Comparison of ENCODE assay signal across 14 cellular contexts in the genomic region with DNA sequence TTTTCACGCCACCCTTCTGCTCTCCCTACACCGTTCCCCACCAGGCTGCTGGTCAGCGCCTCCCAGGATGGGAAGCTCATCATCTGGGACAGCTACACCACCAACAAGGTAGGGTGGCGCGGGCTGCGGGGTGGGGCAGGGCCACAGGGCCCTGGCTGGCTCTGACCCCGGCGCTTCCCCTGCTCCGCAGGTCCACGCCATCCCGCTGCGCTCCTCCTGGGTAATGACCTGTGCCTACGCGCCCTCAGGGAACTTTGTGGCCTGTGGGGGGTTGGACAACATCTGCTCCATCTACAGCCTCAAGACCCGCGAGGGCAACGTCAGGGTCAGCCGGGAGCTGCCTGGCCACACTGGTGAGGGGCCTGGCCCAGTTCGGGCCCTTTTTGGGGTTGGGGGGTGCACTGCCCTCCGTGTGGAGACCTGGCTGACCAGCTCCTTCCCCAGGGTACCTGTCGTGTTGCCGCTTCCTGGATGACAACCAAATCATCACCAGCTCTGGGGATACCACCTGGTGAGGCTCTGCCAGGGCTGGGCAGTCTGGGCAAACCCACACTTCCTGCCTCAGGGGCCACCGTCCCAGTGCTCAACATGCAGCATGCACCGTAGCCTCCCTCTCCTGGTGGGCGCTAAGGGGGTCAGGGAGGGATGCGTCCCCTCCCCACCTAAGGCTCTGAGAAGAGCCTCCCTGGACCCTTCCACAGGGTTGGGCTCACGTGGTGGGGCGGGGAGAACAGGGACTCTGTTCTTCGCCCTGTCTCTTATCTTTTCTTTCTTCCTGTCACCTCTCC. TPM values are rescaled to one million over a fixed set of nuclear protein-coding genes. Genes with fewer than 3 reads are reported as not detected.
DNase-seq lines count a peak whose midpoint lies in the region; ATAC-seq, FAIRE-seq and TF ChIP-seq lines count a peak whose summit lies in the region.
"Had no signal": no experiment of that assay in that cellular context is flagged by ENCODE, and none has a peak within 500 bp of the region (broad histone marks: within the 10 kb centered on the region; RNA-seq: fewer than 3 reads in every experiment).

No MANE protein-coding gene starts in this region.

- H3K27me3 Mint-ChIP-seq in CD4-positive, CD25-positive, alpha-beta regulatory T cell, result peaks cover 7% of the 10 kb centered on the region
- H3K27me3 Mint-ChIP-seq in GM23338 (ENCODE audit: insufficient read depth, low read depth, poor library complexity) (peaks cover 27% of the 10 kb centered on the region), brain (peaks cover 4% of the 10 kb centered on the region), neural crest cell (ENCODE audit: low read depth) (peaks cover 4% of the 10 kb centered on the region)

- no peaks in the 10 kb centered on the region for H3K9me2 ChIP-seq in GM23338 (ENCODE audit: insufficient read depth)

- DNase-seq in CD4-positive, CD25-positive, alpha-beta regulatory T cell, result no peak
- DNase-seq in GM23338 (ENCODE audit: low spot score) (no peak), neural crest cell (ENCODE audit: low read depth, low spot score) (no peak), RCC 7860 (ENCODE audit: low spot score) (no peak), SHP77 (lab: John Stamatoyannopoulos, UW) (no peak), NCI-H146 (lab: John Stamatoyannopoulos, UW) (no peak)
- DNase-seq: amniotic stem cell, HCEC 1CT, hypothalamus, WERI-Rb-1 had no signal

- peaks cover 4 to 55% (median 18%) of the 10 kb centered on the region in 4 donors for H3K4me1 Mint-ChIP-seq in CD4-positive, CD25-positive, alpha-beta regulatory T cell
- H3K4me1 Mint-ChIP-seq in GM23338 (peaks cover 11% of the 10 kb centered on the region), brain (peaks cover 21% of the 10 kb centered on the region), neural crest cell (peaks cover 13% of the 10 kb centered on the region)

- no peaks in the 10 kb centered on the region; the same call in 1 of the 2 replicates for H4K20me1 ChIP-seq in GM23338 (replicated peaks; ENCODE audit: insufficient read depth)

- no peak overlapping the region for H3K4me3 ChIP-seq in CD4-positive, CD25-positive, alpha-beta regulatory T cell (ENCODE audit: low read depth, low read length)
- no peak overlapping the region for H3K4me3 ChIP-seq in GM23338

- H3K27ac Mint-ChIP-seq in CD4-positive, CD25-positive, alpha-beta regulatory T cell, result peak overlapping the region; percentile 48 to 82 (median 75)
- H3K27ac Mint-ChIP-seq in GM23338 (no peak overlapping the region), brain (peak overlapping the region in 4 of 5 experiments; percentile 41 to 98 (median 68)), neural crest cell (ENCODE audit: unreplicated experiment) (no peak overlapping the region)

- peaks cover 27% of the 10 kb centered on the region for H3K36me3 ChIP-seq in CD4-positive, CD25-positive, alpha-beta regulatory T cell (ENCODE audit: control insufficient read depth, insufficient read depth, low read length)
- H3K36me3 ChIP-seq in GM23338 (ENCODE audit: insufficient read depth), result no peaks in the 10 kb centered on the region

- no peaks in the 10 kb centered on the region for H3K79me2 ChIP-seq in GM23338 (replicated peaks; ENCODE audit: insufficient read depth)

- TF ChIP-seq CTCF in GM23338 (conservative IDR thresholded peaks at IDR 0.05; ENCODE audit: low read depth in 2 of 2) (no peak), brain (conservative IDR thresholded peaks at IDR 0.05) (no peak), neural crest cell (conservative IDR thresholded peaks at IDR 0.05) (no peak)

- no peak overlapping the region for H3K4me2 ChIP-seq in GM23338

- no peaks in the 10 kb centered on the region for H3K36me3 Mint-ChIP-seq in CD4-positive, CD25-positive, alpha-beta regulatory T cell
- H3K36me3 Mint-ChIP-seq in GM23338 (ENCODE audit: low read depth) (peaks cover 41% of the 10 kb centered on the region), brain (peaks cover 20% of the 10 kb centered on the region), neural crest cell (ENCODE audit: low read depth) (peaks cover 8% of the 10 kb centered on the region)

- H3K9me3 ChIP-seq in CD4-positive, CD25-positive, alpha-beta regulatory T cell (ENCODE audit: control insufficient read depth in 2 of 2, low read length in 2 of 2), result no peaks in the 10 kb centered on the region

- H3K4me1 ChIP-seq in CD4-positive, CD25-positive, alpha-beta regulatory T cell (ENCODE audit: control insufficient read depth, insufficient read depth, low read length, poor library complexity, severe bottlenecking), result peaks cover 41% of the 10 kb centered on the region
- peaks cover 11% of the 10 kb centered on the region for H3K4me1 ChIP-seq in GM23338 (ENCODE audit: insufficient read depth)

- H3K9me3 Mint-ChIP-seq in CD4-positive, CD25-positive, alpha-beta regulatory T cell, result peaks cover 0 to 1% (median 0%) of the 10 kb centered on the region in 7 donors
- H3K9me3 Mint-ChIP-seq in GM23338 (no peaks in the 10 kb centered on the region), brain (no peaks in the 10 kb centered on the region), neural crest cell (no peaks in the 10 kb centered on the region)

- ATAC-seq in CD4-positive, CD25-positive, alpha-beta regulatory T cell (ENCODE audit: low read depth in 2 of 2), result no peak
- ATAC-seq in GM23338 (no peak), GM21381 (IDR thresholded peaks at IDR 0.05; ENCODE audit: unreplicated experiment) (no peak)
- ATAC-seq: Panc1 had no signal

- FAIRE-seq in RCC 7860 (lab: Jason Lieb, UNC), result no peak

- no peak overlapping the region for H3K27ac ChIP-seq in CD4-positive, CD25-positive, alpha-beta regulatory T cell (ENCODE audit: insufficient read depth, low read length, poor library complexity, severe bottlenecking)
- H3K27ac ChIP-seq in GM23338 (ENCODE audit: low read depth), result peak overlapping the region; percentile 39; the same call in 1 of the 2 replicates
- H3K27ac ChIP-seq: WERI-Rb-1 had no signal

- H2AFZ ChIP-seq in GM23338, result no peak overlapping the region

- H3F3A ChIP-seq in GM23338 (replicated peaks; ENCODE audit: low read depth), result peaks cover 36% of the 10 kb centered on the region

- H3K27me3 ChIP-seq in CD4-positive, CD25-positive, alpha-beta regulatory T cell (ENCODE audit: control insufficient read depth, insufficient read depth, low read length), result no peaks in the 10 kb centered on the region
- H3K27me3 ChIP-seq in GM23338 (ENCODE audit: insufficient read depth), result peaks cover 5% of the 10 kb centered on the region

- H3K4me3 Mint-ChIP-seq in CD4-positive, CD25-positive, alpha-beta regulatory T cell, result peak overlapping the region; percentile 61 to 96 (median 72)
- H3K4me3 Mint-ChIP-seq in GM23338 (peak overlapping the region; percentile 54), brain (peak overlapping the region in 4 of 5 experiments; percentile 73 to 86 (median 79)), neural crest cell (peak overlapping the region; percentile 80)

RNA-seq across cellular contexts. Expression of gene GNB2, which starts 4.0 kb away (rescaled TPM):
- total RNA-seq in CD4-positive, CD25-positive, alpha-beta regulatory T cell, result 160 TPM
- polyA plus RNA-seq in CD4-positive, CD25-positive, alpha-beta regulatory T cell, result 10 to 100 TPM; 47.2 to 70.0 (median 66.8) TPM
- 153 and 156 TPM in 2 replicates for total RNA-seq in GM23338 (2014; rRNA removed; shearing (Covaris generic))
- polyA plus RNA-seq in GM23338 (2016; fragmentation: Nextera tagmentation; extraction: Ambion mirVana) (112 and 113 TPM in 2 replicates), brain (ENCODE audit: insufficient read depth, low read depth, low replicate concordance) (600 TPM)
- total RNA-seq in neural crest cell, result 215 and 229 TPM in 2 replicates

RNA-seq across cellular contexts. Expression of gene GIGYF1, which starts 16.5 kb away (rescaled TPM):
- 82.4 TPM for total RNA-seq in CD4-positive, CD25-positive, alpha-beta regulatory T cell
- polyA plus RNA-seq in CD4-positive, CD25-positive, alpha-beta regulatory T cell, result under 1 TPM; 0.71 to 0.89 (median 0.73) TPM
- 50.6 and 69.8 TPM in 2 replicates for total RNA-seq in GM23338 (2014; rRNA removed; shearing (Covaris generic))
- polyA plus RNA-seq in GM23338 (2016; fragmentation: Nextera tagmentation; extraction: Ambion mirVana), result 40.0 and 40.4 TPM in 2 replicates
- polyA plus RNA-seq in brain (ENCODE audit: insufficient read depth, low read depth, low replicate concordance), result 14.2 TPM
- total RNA-seq in neural crest cell, result 71.8 and 82.9 TPM in 2 replicates

RNA-seq across cellular contexts. Expression of gene ACTL6B, which starts 21.3 kb away (rescaled TPM):
- total RNA-seq in CD4-positive, CD25-positive, alpha-beta regulatory T cell, result not detected
- polyA plus RNA-seq in CD4-positive, CD25-positive, alpha-beta regulatory T cell, result not detected
- total RNA-seq in GM23338 (2014; rRNA removed; shearing (Covaris generic)), result 0.69 TPM in 1 of 2 replicates, not detected in the other
- polyA plus RNA-seq in GM23338 (2016; fragmentation: Nextera tagmentation; extraction: Ambion mirVana) (2.5 and 3.5 TPM in 2 replicates), brain (ENCODE audit: insufficient read depth, low read depth, low replicate concordance) (101 TPM)
- total RNA-seq in neural crest cell, result 2.4 and 3.1 TPM in 2 replicates
- total RNA-seq: mesenteric fat pad had no signal

RNA-seq across cellular contexts. Expression of gene POP7, which starts 28.4 kb away (rescaled TPM):
- 11.3 TPM for total RNA-seq in CD4-positive, CD25-positive, alpha-beta regulatory T cell
- 10 to 100 TPM; 57.2 to 63.0 (median 61.5) TPM for polyA plus RNA-seq in CD4-positive, CD25-positive, alpha-beta regulatory T cell
- 87.3 and 110 TPM in 2 replicates for total RNA-seq in GM23338 (2014; rRNA removed; shearing (Covaris generic))
- polyA plus RNA-seq in GM23338 (2016; fragmentation: Nextera tagmentation; extraction: Ambion mirVana) (216 and 219 TPM in 2 replicates), brain (ENCODE audit: insufficient read depth, low read depth, low replicate concordance) (63.0 TPM)
- 64.1 and 67.9 TPM in 2 replicates for total RNA-seq in neural crest cell

RNA-seq across cellular contexts. Expression of gene TFR2, which starts 36.1 kb away (rescaled TPM):
- 8.0 TPM for total RNA-seq in CD4-positive, CD25-positive, alpha-beta regulatory T cell
- 1 to 10 TPM; 1.2 to 2.0 (median 1.5) TPM for polyA plus RNA-seq in CD4-positive, CD25-positive, alpha-beta regulatory T cell
- total RNA-seq in GM23338 (2014; rRNA removed; shearing (Covaris generic)), result 4.2 and 5.6 TPM in 2 replicates
- 3.7 and 4.3 TPM in 2 replicates for polyA plus RNA-seq in GM23338 (2016; fragmentation: Nextera tagmentation; extraction: Ambion mirVana)
- 4.8 TPM for polyA plus RNA-seq in brain (ENCODE audit: insufficient read depth, low read depth, low replicate concordance)
- total RNA-seq in neural crest cell, result 1.7 and 2.4 TPM in 2 replicates

Comparison
In these comparisons a context has a peak if more than half of its experiments do, and no peak if none do; other contexts are left out.
1. H3K27ac Mint-ChIP-seq: peak in CD4-positive, CD25-positive, alpha-beta regulatory T cell (3 of 3) and brain (4 of 5); none in GM23338 (single experiment) and neural crest cell (single experiment).
2. Peak in every context shown above with its lines, with median percentiles within 50 percentile points of each other: H3K4me3 Mint-ChIP-seq.